ENCODE assay signal across 1 cellular context in genomic region chr1:94104776-94105462, GRCh38.
TF ChIP-seq lines count a peak whose summit lies in the region.

No MANE protein-coding gene starts in this region.

TF ChIP-seq in HepG2, 621 proteins besides CTCF, POLR2A, EP300 and RAD21:
- TF ChIP-seq MNT (IDR thresholded peaks at IDR 0.05) (peak; percentile 86), LBX2 (CRISPR knock-in tag; IDR thresholded peaks at IDR 0.05; ENCODE audit: borderline replicate concordance) (no peak)
